Comparison of ENCODE assay signal across 8 cellular contexts in the genomic region with DNA sequence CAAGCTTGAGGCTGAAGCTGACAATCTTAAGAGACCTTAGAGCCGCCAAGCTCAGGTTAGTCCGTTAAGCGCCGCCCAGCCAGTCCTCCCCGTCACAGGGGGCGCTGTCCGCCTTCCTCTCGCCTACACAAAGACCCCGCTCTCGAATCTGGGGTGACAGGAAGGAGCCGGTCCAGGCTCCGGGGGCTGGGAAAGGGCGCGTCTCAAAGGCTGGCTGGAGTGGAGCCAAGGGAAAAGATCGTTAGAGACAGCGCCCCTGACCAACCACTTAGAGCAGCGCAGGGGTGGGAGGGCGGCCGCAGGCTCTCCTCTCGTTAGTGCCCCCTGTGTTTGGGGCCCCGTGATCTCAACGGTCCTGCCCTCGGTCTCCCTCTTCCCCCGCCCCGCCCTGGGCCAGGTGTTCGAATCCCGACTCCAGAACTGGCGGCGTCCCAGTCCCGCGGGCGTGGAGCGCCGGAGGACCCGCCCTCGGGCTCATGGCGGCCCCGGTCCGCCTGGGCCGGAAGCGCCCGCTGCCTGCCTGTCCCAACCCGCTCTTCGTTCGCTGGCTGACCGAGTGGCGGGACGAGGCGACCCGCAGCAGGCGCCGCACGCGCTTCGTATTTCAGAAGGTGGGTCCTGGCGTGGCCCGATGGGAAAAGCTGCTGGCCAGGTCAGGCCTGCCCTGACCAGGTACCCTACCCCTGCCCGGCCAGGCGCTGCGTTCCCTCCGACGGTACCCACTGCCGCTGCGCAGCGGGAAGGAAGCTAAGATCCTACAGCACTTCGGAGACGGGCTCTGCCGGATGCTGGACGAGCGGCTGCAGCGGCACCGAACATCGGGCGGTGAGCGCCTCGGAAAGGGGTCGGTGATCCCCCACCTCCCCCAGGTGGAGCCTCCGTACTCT. TPM values are rescaled to one million over a fixed set of nuclear protein-coding genes. Genes with fewer than 3 reads are reported as not detected.
A peak's percentile ranks its signal among the peaks of the same experiment; 100 is the strongest.
DNase-seq lines count a peak whose midpoint lies in the region; ATAC-seq and TF ChIP-seq lines count a peak whose summit lies in the region.

A gene with protein sequence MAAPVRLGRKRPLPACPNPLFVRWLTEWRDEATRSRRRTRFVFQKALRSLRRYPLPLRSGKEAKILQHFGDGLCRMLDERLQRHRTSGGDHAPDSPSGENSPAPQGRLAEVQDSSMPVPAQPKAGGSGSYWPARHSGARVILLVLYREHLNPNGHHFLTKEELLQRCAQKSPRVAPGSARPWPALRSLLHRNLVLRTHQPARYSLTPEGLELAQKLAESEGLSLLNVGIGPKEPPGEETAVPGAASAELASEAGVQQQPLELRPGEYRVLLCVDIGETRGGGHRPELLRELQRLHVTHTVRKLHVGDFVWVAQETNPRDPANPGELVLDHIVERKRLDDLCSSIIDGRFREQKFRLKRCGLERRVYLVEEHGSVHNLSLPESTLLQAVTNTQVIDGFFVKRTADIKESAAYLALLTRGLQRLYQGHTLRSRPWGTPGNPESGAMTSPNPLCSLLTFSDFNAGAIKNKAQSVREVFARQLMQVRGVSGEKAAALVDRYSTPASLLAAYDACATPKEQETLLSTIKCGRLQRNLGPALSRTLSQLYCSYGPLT (plus strand): TSS at position 156 of the 887 bp plus-strand sequence. CDS start 321 bp downstream, at position 477.

- H3K9ac ChIP-seq in neural progenitor cell = peak within 1 kb of the TSS; percentile 63
- peak within 1 kb of the TSS; percentile 90 to 100 for H3K9ac ChIP-seq in stomach smooth muscle (ENCODE audit: low read length in 2 of 2)

- DNase-seq in CD4-positive, alpha-beta T cell = peak; percentile 92 to 99 (median 96)
- DNase-seq in MV-4-11 (lab: John Stamatoyannopoulos, UW) (peak; percentile 95), SJSA1 (ENCODE audit: low read depth in 1 of 2, low spot score in 2 of 2) (peak; percentile 100), foreskin fibroblast (peak; percentile 96 to 98), neural progenitor cell (ENCODE audit: low spot score) (peak; percentile 97)
- DNase-seq in activated gamma-delta T cell treated with anti-CD3 and anti-CD28 coated beads, Interleukin-2, amount 50 U/mL, for 16 hours (ENCODE audit: low read depth) = peak; percentile 97

- no peaks in the 10 kb centered on the region for H3K27me3 ChIP-seq in CD4-positive, alpha-beta T cell (ENCODE audit: control insufficient read depth, insufficient read depth, low read length)
- no peaks in the 10 kb centered on the region for H3K27me3 ChIP-seq in SJSA1 (replicated peaks)
- H3K27me3 ChIP-seq in neural progenitor cell = no peaks in the 10 kb centered on the region
- no peaks in the 10 kb centered on the region for H3K27me3 ChIP-seq in stomach smooth muscle (ENCODE audit: control insufficient read depth in 1 of 2, insufficient read depth in 2 of 2, low read length in 2 of 2)

- H2AFZ ChIP-seq in neural progenitor cell (replicated peaks) = peak within 1 kb of the TSS; percentile 20

- no peaks in the 10 kb centered on the region for H3K9me3 Mint-ChIP-seq in CD4-positive, alpha-beta T cell
- peaks cover 3% of the 10 kb centered on the region for H3K9me3 Mint-ChIP-seq in neural progenitor cell

- peaks cover 47% of the 10 kb centered on the region for H3K4me1 Mint-ChIP-seq in CD4-positive, alpha-beta T cell (ENCODE audit: low read depth)
- H3K4me1 Mint-ChIP-seq in neural progenitor cell = peaks cover 32% of the 10 kb centered on the region

- peak within 1 kb of the TSS; percentile 94 for H3K27ac Mint-ChIP-seq in CD4-positive, alpha-beta T cell
- H3K27ac Mint-ChIP-seq in neural progenitor cell = peak within 1 kb of the TSS; percentile 100

- CTCF ChIA-PET in CD4-positive, alpha-beta T cell (lab: Charles Lee) = interaction anchor here (0.5 to 5.2 kb wide), 29 partner anchors 9 to 421 kb away, joined by 3 to 80 read pairs (median 4); a partner anchor contains a TSS

- H4K20me1 ChIP-seq in neural progenitor cell (ENCODE audit: low read depth) = peaks cover 29% of the 10 kb centered on the region

- H3F3A ChIP-seq in neural progenitor cell (ENCODE audit: low read depth) = peaks cover 52% of the 10 kb centered on the region

- H3K4me3 ChIP-seq in SJSA1 (peak within 1 kb of the TSS; percentile 93), foreskin fibroblast (ENCODE audit: low read depth in 1 of 2, low read length in 2 of 2) (peak within 1 kb of the TSS; percentile 95), neural progenitor cell (peak within 1 kb of the TSS; percentile 87), stomach smooth muscle (ENCODE audit: low read length in 2 of 2) (peak within 1 kb of the TSS; percentile 91 to 98)

- intact Hi-C loops in CD4-positive, alpha-beta T cell (cut with DNase I, micrococcal nuclease) = loop anchor here (1.0 kb wide), 3 partner anchors 13 to 28 kb away; a partner anchor contains a TSS

- H3K4me1 ChIP-seq in SJSA1 (replicated peaks) (peaks cover 33% of the 10 kb centered on the region), neural progenitor cell (peaks cover 10% of the 10 kb centered on the region), stomach smooth muscle (ENCODE audit: control insufficient read depth, insufficient read depth, low read length) (peaks cover 61% of the 10 kb centered on the region)

- POLR2A ChIA-PET in CD4-positive, alpha-beta T cell (lab: Charles Lee) = interaction anchor here (0.9 to 5.8 kb wide), 38 partner anchors 9 to 1543 kb away, joined by 3 to 248 read pairs (median 8); a partner anchor contains a TSS

- H3K36me3 ChIP-seq in SJSA1 = peaks cover 76% of the 10 kb centered on the region
- peaks cover 5% of the 10 kb centered on the region for H3K36me3 ChIP-seq in neural progenitor cell
- H3K36me3 ChIP-seq in stomach smooth muscle (ENCODE audit: control insufficient read depth in 2 of 2, insufficient read depth in 2 of 2, low read length in 2 of 2) = peaks cover 30 to 40% of the 10 kb centered on the region in 2 donors

- H3K27me3 Mint-ChIP-seq in CD4-positive, alpha-beta T cell = no peaks in the 10 kb centered on the region
- H3K27me3 Mint-ChIP-seq in neural progenitor cell (ENCODE audit: insufficient read depth, low read depth) = peaks cover 23% of the 10 kb centered on the region

- peak within 1 kb of the TSS; percentile 94 for H3K4me3 Mint-ChIP-seq in CD4-positive, alpha-beta T cell
- H3K4me3 Mint-ChIP-seq in neural progenitor cell = peak within 1 kb of the TSS; percentile 95

- H3K36me3 Mint-ChIP-seq in CD4-positive, alpha-beta T cell (ENCODE audit: low read depth) = peaks cover 85% of the 10 kb centered on the region
- peaks cover 23% of the 10 kb centered on the region for H3K36me3 Mint-ChIP-seq in neural progenitor cell

- ATAC-seq in CD4-positive, alpha-beta T cell (ENCODE audit: poor library complexity) = peak; percentile 40
- ATAC-seq in GM21529 (IDR thresholded peaks at IDR 0.05; ENCODE audit: unreplicated experiment) = peak; percentile 31

- no peaks in the 10 kb centered on the region for H3K9me3 ChIP-seq in CD4-positive, alpha-beta T cell (ENCODE audit: control insufficient read depth, low read length)
- peaks cover 3% of the 10 kb centered on the region for H3K9me3 ChIP-seq in SJSA1 (replicated peaks)
- H3K9me3 ChIP-seq in neural progenitor cell (ENCODE audit: low read depth) = no peaks in the 10 kb centered on the region
- H3K9me3 ChIP-seq in stomach smooth muscle (ENCODE audit: control insufficient read depth in 2 of 2, low read length in 2 of 2) = no peaks in the 10 kb centered on the region

- H3K79me2 ChIP-seq in neural progenitor cell (ENCODE audit: low read depth) = peaks cover 40% of the 10 kb centered on the region

- peak within 1 kb of the TSS; percentile 90 for H3K4me2 ChIP-seq in neural progenitor cell

- H3K27ac ChIP-seq in CD4-positive, alpha-beta T cell (ENCODE audit: low read depth, low read length) = peak within 1 kb of the TSS; percentile 92
- H3K27ac ChIP-seq in SJSA1 (peak within 1 kb of the TSS; percentile 81), neural progenitor cell (peak within 1 kb of the TSS; percentile 88), stomach smooth muscle (ENCODE audit: low read length) (peak within 1 kb of the TSS; percentile 100)

- TF ChIP-seq CTCF in CD4-positive, alpha-beta T cell (IDR thresholded peaks at IDR 0.05) = peak; percentile 94
- TF ChIP-seq CTCF in foreskin fibroblast (IDR thresholded peaks at IDR 0.05; ENCODE audit: low read depth, low read length) = peak; percentile 71
- peak; percentile 93 for TF ChIP-seq CTCF in neural progenitor cell (IDR thresholded peaks at IDR 0.05)

RNA-seq across cellular contexts. Expression of the gene that starts here (rescaled TPM):
- total RNA-seq in CD4-positive, alpha-beta T cell = 10 to 100 TPM; 37.7 to 39.2 TPM
- total RNA-seq in SJSA1 (2014; rRNA removed; shearing (Covaris generic)) = 121 and 130 TPM in 2 replicates
- total RNA-seq in neural progenitor cell (ENCODE audit: low replicate concordance) = 36.8 and 42.4 TPM in 2 replicates

Comparison
In these comparisons a context has a peak if more than half of its experiments do, and no peak if none do; other contexts are left out.
1. Peak in every context shown above with its lines: DNase-seq, ATAC-seq, H3K4me3 ChIP-seq and H3K27ac ChIP-seq.